19 cellular contexts compared by ENCODE assay signal in genomic region chr4:113398441-113399143, GRCh38.
"Had no signal": no experiment of that assay in that cellular context is flagged by ENCODE, and none has a peak within 500 bp of the region (broad histone marks: within the 10 kb centered on the region; RNA-seq: fewer than 3 reads in every experiment).

No MANE protein-coding gene starts in this region.

- FAIRE-seq: pancreas had no signal

- H3K27me3 ChIP-seq: brain microvascular endothelial cell, pancreas had no signal

- H3K27ac Mint-ChIP-seq: activated CD8-positive, alpha-beta memory T cell treated with anti-CD3 and anti-CD28 coated beads, Interleukin-2, amount 10 ng/mL, durations not matched to agents 7 days and 5 days; activated naive CD8-positive, alpha-beta T cell; dendritic cell treated with granulocyte-macrophage colony-stimulating factor and Interleukin-4, amounts not matched to agents 40 ng/mL and 50 ng/mL, for 4 days; effector memory CD8-positive, alpha-beta T cell; immature natural killer cell; memory B cell; stimulated activated naive CD8-positive, alpha-beta T cell treated with anti-CD3 and anti-CD28 coated beads, Interleukin-15, amount 100 ng/mL, for 72 hours had no signal

- H3K4me3 Mint-ChIP-seq: activated CD8-positive, alpha-beta memory T cell treated with anti-CD3 and anti-CD28 coated beads, Interleukin-2, amount 10 ng/mL, durations not matched to agents 7 days and 5 days; activated naive CD8-positive, alpha-beta T cell; activated T-cell treated with anti-CD3 and anti-CD28 coated beads, Interleukin-2, amount 50 U/mL, for 4 hours; dendritic cell treated with granulocyte-macrophage colony-stimulating factor and Interleukin-4, amounts not matched to agents 40 ng/mL and 50 ng/mL, for 4 days; effector memory CD8-positive, alpha-beta T cell; immature natural killer cell; memory B cell; stimulated activated naive CD8-positive, alpha-beta T cell treated with anti-CD3 and anti-CD28 coated beads, Interleukin-15, amount 100 ng/mL, for 72 hours had no signal

- H3K27ac ChIP-seq: brain microvascular endothelial cell, pancreas had no signal

- H3K4me1 Mint-ChIP-seq: immature natural killer cell, memory B cell had no signal

- H3K27me3 Mint-ChIP-seq: dendritic cell treated with granulocyte-macrophage colony-stimulating factor and Interleukin-4, amounts not matched to agents 40 ng/mL and 50 ng/mL, for 4 days; effector memory CD8-positive, alpha-beta T cell had no signal

- H3K4me1 ChIP-seq: pancreas had no signal

- H3K9me3 ChIP-seq: pancreas, thoracic aorta had no signal

- H3K4me3 ChIP-seq: pancreas, thoracic aorta had no signal

- H3K36me3 ChIP-seq: brain microvascular endothelial cell, pancreas, thoracic aorta had no signal

- H3K9me3 Mint-ChIP-seq: activated T-cell treated with anti-CD3 and anti-CD28 coated beads, Interleukin-2, amount 50 U/mL, for 4 hours; dendritic cell treated with granulocyte-macrophage colony-stimulating factor and Interleukin-4, amounts not matched to agents 40 ng/mL and 50 ng/mL, for 4 days; effector memory CD8-positive, alpha-beta T cell; immature natural killer cell; memory B cell had no signal

- DNase-seq: activated CD4-positive, alpha-beta T cell treated with anti-CD3 and anti-CD28 coated beads, Interleukin-2, amount 50 U/mL, for 4 hours; activated CD8-positive, alpha-beta memory T cell treated with anti-CD3 and anti-CD28 coated beads, Interleukin-2, amount 10 ng/mL, durations not matched to agents 7 days and 5 days; activated gamma-delta T cell; activated T-cell treated with anti-CD3 and anti-CD28 coated beads, Interleukin-2, amount 50 U/mL, for 4 hours; brain microvascular endothelial cell; cerebellar nuclear complex; effector memory CD8-positive, alpha-beta T cell; erythroblast; immature natural killer cell; pancreas; stimulated activated CD4-positive, alpha-beta T cell treated with anti-CD3 and anti-CD28 coated beads, Interleukin-15, amount 100 ng/mL, for 24 hours; stimulated activated CD4-positive, alpha-beta T cell treated with anti-CD3 and anti-CD28 coated beads, Interleukin-4, amount 100 ng/mL, for 24 hours; stimulated activated naive CD8-positive, alpha-beta T cell treated with anti-CD3 and anti-CD28 coated beads, Interleukin-15, amount 100 ng/mL, for 72 hours had no signal

- H3K36me3 Mint-ChIP-seq: activated CD8-positive, alpha-beta memory T cell treated with anti-CD3 and anti-CD28 coated beads, Interleukin-2, amount 10 ng/mL, durations not matched to agents 7 days and 5 days; activated naive CD8-positive, alpha-beta T cell; immature natural killer cell; memory B cell had no signal

- ATAC-seq: activated CD4-positive, CD25-positive, alpha-beta regulatory T cell treated with anti-CD3 and anti-CD28 coated beads, Interleukin-2, amount 50 U/mL, for 24 hours; activated CD8-positive, alpha-beta memory T cell treated with anti-CD3 and anti-CD28 coated beads, Interleukin-2, amount 10 ng/mL, durations not matched to agents 7 days and 5 days; activated T-cell treated with anti-CD3 and anti-CD28 coated beads, Interleukin-2, amount 50 U/mL, for 4 hours; effector memory CD8-positive, alpha-beta T cell; left lobe of liver; pancreas; stimulated activated naive CD8-positive, alpha-beta T cell treated with anti-CD3 and anti-CD28 coated beads, Interleukin-15, amount 100 ng/mL, for 72 hours had no signal
